ENCODE assay signal across 29 cellular contexts in genomic region chrX:74835566-74835965, GRCh38.
DNase-seq lines count a peak whose midpoint lies in the region; ATAC-seq, FAIRE-seq and TF ChIP-seq lines count a peak whose summit lies in the region.
"Had no signal": no experiment of that assay in that cellular context is flagged by ENCODE, and none has a peak within 500 bp of the region (broad histone marks: within the 10 kb centered on the region; RNA-seq: fewer than 3 reads in every experiment).

No MANE protein-coding gene starts in this region.

- FAIRE-seq in GM12891 (lab: Jason Lieb, UNC), result peak; percentile 83
- FAIRE-seq: bronchial epithelial cell, RCC 7860 had no signal

- H3K4me3 Mint-ChIP-seq in type B pancreatic cell, result no peak overlapping the region
- H3K4me3 Mint-ChIP-seq: CD4-positive, alpha-beta memory T cell; nephron; stimulated activated naive CD8-positive, alpha-beta T cell treated with anti-CD3 and anti-CD28 coated beads, Interleukin-15, Interleukin-2, amounts not matched to agents 100 ng/mL and 50 ng/mL, for 24 hours had no signal

- no peaks in the 10 kb centered on the region for H3K36me3 Mint-ChIP-seq in type B pancreatic cell
- H3K36me3 Mint-ChIP-seq: CD4-positive, alpha-beta memory T cell had no signal

- DNase-seq in NCI-H748 (lab: John Stamatoyannopoulos, UW; ENCODE audit: unreplicated experiment) (peak; percentile 3), NCI-H748 treated with DMSO at 0.1 percent for 48 hours (lab: John Stamatoyannopoulos, UW) (no peak), GM12891 (ENCODE audit: insufficient read length, low spot score) (no peak), NCI-H2196 treated with DMSO at 0.1 percent for 48 hours (lab: John Stamatoyannopoulos, UW; ENCODE audit: unreplicated experiment) (peak; percentile 0), mesenteric fat pad (ENCODE audit: low spot score) (peak; percentile 51), HPDE6-E6E7 (ENCODE audit: extremely low spot score) (no peak), type B pancreatic cell (ENCODE audit: extremely low spot score, unreplicated experiment) (no peak)
- DNase-seq: activated CD4-positive, alpha-beta T cell treated with anti-CD3 and anti-CD28 coated beads, Interleukin-2, amount 50 U/mL, for 1 hour; activated CD8-positive, alpha-beta memory T cell treated with anti-CD3 and anti-CD28 coated beads, Interleukin-2, amount 50 U/mL, for 4 hours; AML-193; CD4-positive, alpha-beta memory T cell; DMS79; glutamatergic neuron; IMR-90; islet precursor cell; MG63; NCI-H2081 treated with DMSO at 0.1 percent for 48 hours; NCI-H510A treated with DMSO at 0.1 percent for 48 hours; retina; SW 1271; T-helper 9 cell; tibial artery had no signal

- H3K4me1 Mint-ChIP-seq in type B pancreatic cell (ENCODE audit: unreplicated experiment), result no peaks in the 10 kb centered on the region
- H3K4me1 Mint-ChIP-seq: CD4-positive, alpha-beta memory T cell; nephron had no signal

- no peaks in the 10 kb centered on the region for H3K9me3 Mint-ChIP-seq in type B pancreatic cell
- H3K9me3 Mint-ChIP-seq: stimulated activated naive CD8-positive, alpha-beta T cell treated with anti-CD3 and anti-CD28 coated beads, Interleukin-15, Interleukin-2, amounts not matched to agents 100 ng/mL and 50 ng/mL, for 24 hours had no signal

- H3K27ac Mint-ChIP-seq in type B pancreatic cell, result no peak overlapping the region
- H3K27ac Mint-ChIP-seq: activated naive CD4-positive, alpha-beta T cell treated with anti-CD3 and anti-CD28 coated beads, Interleukin-2, amount 50 U/mL, for 72 hours; CD4-positive, alpha-beta memory T cell; nephron; stimulated activated naive CD8-positive, alpha-beta T cell treated with anti-CD3 and anti-CD28 coated beads, Interleukin-15, Interleukin-2, amounts not matched to agents 100 ng/mL and 50 ng/mL, for 24 hours had no signal

- no peak for TF ChIP-seq CTCF in type B pancreatic cell (conservative IDR thresholded peaks at IDR 0.05)

- no peak for ATAC-seq in GM21515 (IDR thresholded peaks at IDR 0.05; ENCODE audit: unreplicated experiment)
- ATAC-seq: A549; activated naive CD4-positive, alpha-beta T cell treated with anti-CD3 and anti-CD28 coated beads, Interleukin-2, amount 50 U/mL, for 72 hours had no signal

- H3K27me3 Mint-ChIP-seq in type B pancreatic cell, result no peaks in the 10 kb centered on the region
- H3K27me3 Mint-ChIP-seq: CD4-positive, alpha-beta memory T cell; stimulated activated naive CD8-positive, alpha-beta T cell treated with anti-CD3 and anti-CD28 coated beads, Interleukin-15, Interleukin-2, amounts not matched to agents 100 ng/mL and 50 ng/mL, for 24 hours had no signal

- TF ChIP-seq POLR2A in GM12891 (IDR thresholded peaks at IDR 0.05; ENCODE audit: low read depth, low read length), result no peak

TF ChIP-seq in GM12891, 5 proteins besides CTCF, POLR2A, EP300 and RAD21:
- TF ChIP-seq PAX5 (IDR thresholded peaks at IDR 0.05; ENCODE audit: insufficient read depth, low read length, severe bottlenecking) (no peak), SPI1 (IDR thresholded peaks at IDR 0.05; ENCODE audit: low read depth, low read length) (no peak), TAF1 (IDR thresholded peaks at IDR 0.05; ENCODE audit: low read depth, low read length) (no peak), POLR2AphosphoS5 (IDR thresholded peaks at IDR 0.05; ENCODE audit: low read depth, low read length) (no peak), POU2F2 (IDR thresholded peaks at IDR 0.05; ENCODE audit: low read depth, low read length) (no peak)

Comparison
In these comparisons a context has a peak if more than half of its experiments do, and no peak if none do; other contexts are left out.
1. DNase-seq: peak in NCI-H748 (single experiment), NCI-H2196 treated with DMSO at 0.1 percent for 48 hours (single experiment) and mesenteric fat pad (single experiment); none in NCI-H748 treated with DMSO at 0.1 percent for 48 hours (single experiment), GM12891 (single experiment), HPDE6-E6E7 (single experiment) and type B pancreatic cell (single experiment).